9 cellular contexts compared by ENCODE assay signal in the genomic region with DNA sequence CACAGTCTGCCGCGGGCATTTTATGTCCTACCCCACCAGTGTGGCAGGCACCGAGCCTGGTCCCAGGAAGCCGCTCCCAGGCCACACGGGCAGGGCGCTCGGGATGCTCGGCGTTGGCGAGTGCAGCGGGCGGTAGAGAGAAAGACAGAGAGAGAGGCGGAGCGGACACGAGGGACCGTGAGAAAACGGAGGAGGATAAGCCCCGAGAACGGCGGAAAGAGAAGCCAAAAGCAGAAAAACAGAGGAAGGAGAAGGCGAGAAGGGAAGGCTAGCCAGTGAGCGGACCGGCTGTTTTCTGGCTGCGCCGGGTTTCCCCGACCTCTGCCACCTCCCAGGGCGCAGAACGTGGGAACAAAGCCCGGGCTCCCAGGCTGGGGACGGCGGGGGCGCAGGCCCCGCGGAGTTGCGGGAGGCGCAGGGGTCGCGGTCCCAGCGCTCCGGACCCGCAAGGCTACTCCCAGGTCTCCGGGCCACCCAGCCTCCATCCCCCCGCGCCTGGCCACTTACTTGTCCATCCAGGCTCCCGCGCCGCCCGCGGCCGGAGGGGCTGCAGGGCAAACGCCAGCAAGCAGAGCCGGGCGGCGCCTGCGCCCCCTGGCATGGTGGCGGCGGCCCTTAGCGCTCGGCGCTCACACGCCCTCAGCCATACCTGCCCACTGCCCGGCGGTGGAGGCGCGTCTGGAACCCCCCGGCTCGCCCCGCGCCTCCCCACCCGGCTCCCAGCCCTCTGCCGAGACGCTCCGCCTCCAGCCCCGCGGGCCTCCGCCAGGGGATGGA. TPM values are rescaled to one million over a fixed set of nuclear protein-coding genes. Genes with fewer than 3 reads are reported as not detected.
DNase-seq lines count a peak whose midpoint lies in the region; ATAC-seq and TF ChIP-seq lines count a peak whose summit lies in the region.
"Had no signal": no experiment of that assay in that cellular context is flagged by ENCODE, and none has a peak within 500 bp of the region (broad histone marks: within the 10 kb centered on the region; RNA-seq: fewer than 3 reads in every experiment).

A gene with protein sequence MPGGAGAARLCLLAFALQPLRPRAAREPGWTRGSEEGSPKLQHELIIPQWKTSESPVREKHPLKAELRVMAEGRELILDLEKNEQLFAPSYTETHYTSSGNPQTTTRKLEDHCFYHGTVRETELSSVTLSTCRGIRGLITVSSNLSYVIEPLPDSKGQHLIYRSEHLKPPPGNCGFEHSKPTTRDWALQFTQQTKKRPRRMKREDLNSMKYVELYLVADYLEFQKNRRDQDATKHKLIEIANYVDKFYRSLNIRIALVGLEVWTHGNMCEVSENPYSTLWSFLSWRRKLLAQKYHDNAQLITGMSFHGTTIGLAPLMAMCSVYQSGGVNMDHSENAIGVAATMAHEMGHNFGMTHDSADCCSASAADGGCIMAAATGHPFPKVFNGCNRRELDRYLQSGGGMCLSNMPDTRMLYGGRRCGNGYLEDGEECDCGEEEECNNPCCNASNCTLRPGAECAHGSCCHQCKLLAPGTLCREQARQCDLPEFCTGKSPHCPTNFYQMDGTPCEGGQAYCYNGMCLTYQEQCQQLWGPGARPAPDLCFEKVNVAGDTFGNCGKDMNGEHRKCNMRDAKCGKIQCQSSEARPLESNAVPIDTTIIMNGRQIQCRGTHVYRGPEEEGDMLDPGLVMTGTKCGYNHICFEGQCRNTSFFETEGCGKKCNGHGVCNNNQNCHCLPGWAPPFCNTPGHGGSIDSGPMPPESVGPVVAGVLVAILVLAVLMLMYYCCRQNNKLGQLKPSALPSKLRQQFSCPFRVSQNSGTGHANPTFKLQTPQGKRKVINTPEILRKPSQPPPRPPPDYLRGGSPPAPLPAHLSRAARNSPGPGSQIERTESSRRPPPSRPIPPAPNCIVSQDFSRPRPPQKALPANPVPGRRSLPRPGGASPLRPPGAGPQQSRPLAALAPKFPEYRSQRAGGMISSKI (minus strand): TSS at position 680 of the 777 bp plus-strand sequence. CDS start 79 bp downstream, at position 601.

- H3K4me3 Mint-ChIP-seq in IgD-negative memory B cell: peak within 1 kb of the TSS; percentile 90 to 100 (median 98)

- ATAC-seq in HG02763 (IDR thresholded peaks at IDR 0.05; ENCODE audit: unreplicated experiment): no peak

- DNase-seq in NCI-H1436 (lab: John Stamatoyannopoulos, UW) (peak; percentile 50), NCI-H1436 treated with DMSO at 0.1 percent for 48 hours (lab: John Stamatoyannopoulos, UW) (no peak), left kidney (ENCODE audit: low read depth, low spot score) (peak; percentile 89)
- peak; percentile 27 for DNase-seq in stimulated activated CD8-positive, alpha-beta memory T cell treated with anti-CD3 and anti-CD28 coated beads, Interleukin-12 subunit alpha, Interleukin-12 subunit beta, amount 100 ng/mL, for 1 hour (ENCODE audit: low read depth)

- peaks cover 7% of the 10 kb centered on the region for H3K36me3 Mint-ChIP-seq in IgD-negative memory B cell

- peaks cover 1% of the 10 kb centered on the region for H3K27me3 Mint-ChIP-seq in IgD-negative memory B cell

- H3K4me1 Mint-ChIP-seq in IgD-negative memory B cell: peaks cover 34 to 51% (median 41%) of the 10 kb centered on the region in 3 donors

- peak within 1 kb of the TSS; percentile 89 for H3K4me3 ChIP-seq in WI38 (ENCODE audit: low read depth, low read length)

- peak within 1 kb of the TSS; percentile 24 for H3K27ac ChIP-seq in cingulate gyrus (ENCODE audit: low read depth, low read length)
- H3K27ac ChIP-seq: C4-2B had no signal

- peak within 1 kb of the TSS; percentile 76 to 95 (median 93) for H3K27ac Mint-ChIP-seq in IgD-negative memory B cell

- no peak for TF ChIP-seq CTCF in WI38 (IDR thresholded peaks at IDR 0.05; ENCODE audit: low read depth, low read length)

- peaks cover 0 to 2% (median 0%) of the 10 kb centered on the region in 3 donors for H3K9me3 Mint-ChIP-seq in IgD-negative memory B cell

RNA-seq across cellular contexts. Expression of the gene that starts here (rescaled TPM):
- polyA plus RNA-seq in IgD-negative memory B cell: 45.1 TPM
